In genomic region chr19:41934849-41935374, GRCh38 we compare ENCODE assay signal across 9 cellular contexts. TPM values are rescaled to one million over a fixed set of nuclear protein-coding genes. Genes with fewer than 3 reads are reported as not detected.
DNase-seq lines count a peak whose midpoint lies in the region; ATAC-seq and TF ChIP-seq lines count a peak whose summit lies in the region.
"Had no signal": no experiment of that assay in that cellular context is flagged by ENCODE, and none has a peak within 500 bp of the region (broad histone marks: within the 10 kb centered on the region; RNA-seq: fewer than 3 reads in every experiment).

No MANE protein-coding gene starts in this region.

- H3K4me3 ChIP-seq in AG09309 (ENCODE audit: control insufficient read depth, low read depth, low read length) (no peak overlapping the region), colonic mucosa (no peak overlapping the region), lung (no peak overlapping the region)

- H3K4me1 ChIP-seq in colonic mucosa (no peaks in the 10 kb centered on the region), lung (ENCODE audit: control insufficient read depth in 2 of 2, insufficient read depth in 2 of 2, low read length in 2 of 2) (peaks cover 0 to 2% of the 10 kb centered on the region in 2 donors)

- no peaks in the 10 kb centered on the region for H3K9me3 Mint-ChIP-seq in activated CD4-positive, alpha-beta T cell treated with anti-CD3 and anti-CD28 coated beads, Interleukin-2, amount 10 ng/mL, durations not matched to agents 7 days and 5 days

- DNase-seq in AG09309 (ENCODE audit: low read depth) (no peak), GM19238 (ENCODE audit: insufficient read length, low spot score) (peak; percentile 92), NCI-H510A (lab: John Stamatoyannopoulos, UW) (peak; percentile 21), colonic mucosa (peak; percentile 85), lung (ENCODE audit: low spot score) (peak; percentile 76), amniotic stem cell (lab: John Stamatoyannopoulos, UW) (no peak)
- peak; percentile 81 for DNase-seq in activated CD4-positive, alpha-beta T cell treated with anti-CD3 and anti-CD28 coated beads, Interleukin-2, amount 10 ng/mL, durations not matched to agents 7 days and 5 days
- peak; percentile 61 to 62 for DNase-seq in stimulated activated CD8-positive, alpha-beta memory T cell treated with anti-CD3 and anti-CD28 coated beads, Interleukin-4, amount 100 ng/mL, for 1 hour (ENCODE audit: low read depth in 2 of 2, low spot score in 1 of 2)

- WGBS in lung, 2 donors, result 28 to 37% methylated on average over 7 of the region's 7 CpGs

- TF ChIP-seq CTCF in AG09309 (IDR thresholded peaks at IDR 0.05; ENCODE audit: control insufficient read depth, insufficient read depth, low read depth, low read length, missing control alignments), result peak; percentile 91
- peak; percentile 85 for TF ChIP-seq CTCF in colonic mucosa (IDR thresholded peaks at IDR 0.05)
- TF ChIP-seq CTCF in lung (IDR thresholded peaks at IDR 0.05; ENCODE audit: control extremely low read depth, extremely low read depth), result peak; percentile 63

- peaks cover 3% of the 10 kb centered on the region for H3K36me3 Mint-ChIP-seq in activated CD4-positive, alpha-beta T cell treated with anti-CD3 and anti-CD28 coated beads, Interleukin-2, amount 10 ng/mL, durations not matched to agents 7 days and 5 days (ENCODE audit: low read depth)

- no peak overlapping the region for H3K27ac ChIP-seq in colonic mucosa
- no peak overlapping the region for H3K27ac ChIP-seq in lung (ENCODE audit: low read depth in 1 of 2, low read length in 1 of 2)

- no peak overlapping the region for H3K9ac ChIP-seq in colonic mucosa (ENCODE audit: low read depth in 2 of 2, low read length in 2 of 2)

- peaks cover 8% of the 10 kb centered on the region for H3K27me3 ChIP-seq in colonic mucosa
- no peaks in the 10 kb centered on the region for H3K27me3 ChIP-seq in lung (ENCODE audit: control insufficient read depth, insufficient read depth)

- CTCF ChIA-PET in activated CD4-positive, alpha-beta T cell treated with anti-CD3 and anti-CD28 coated beads, Interleukin-2, amount 10 ng/mL, durations not matched to agents 7 days and 5 days (lab: Charles Lee), result interaction anchor here (0.7 kb wide), 1 partner anchor 29 kb away, joined by 3 read pairs; no protein-coding TSS in a partner anchor

- H3K36me3 ChIP-seq in colonic mucosa (no peaks in the 10 kb centered on the region), lung (ENCODE audit: control insufficient read depth in 2 of 2, insufficient read depth in 2 of 2, low read length in 2 of 2) (no peaks in the 10 kb centered on the region)

- peaks cover 38% of the 10 kb centered on the region for H3K4me1 Mint-ChIP-seq in activated CD4-positive, alpha-beta T cell treated with anti-CD3 and anti-CD28 coated beads, Interleukin-2, amount 10 ng/mL, durations not matched to agents 7 days and 5 days

- no peak overlapping the region for H3K4me3 Mint-ChIP-seq in activated CD4-positive, alpha-beta T cell treated with anti-CD3 and anti-CD28 coated beads, Interleukin-2, amount 10 ng/mL, durations not matched to agents 7 days and 5 days

- peaks cover 46% of the 10 kb centered on the region for H3K27me3 Mint-ChIP-seq in activated CD4-positive, alpha-beta T cell treated with anti-CD3 and anti-CD28 coated beads, Interleukin-2, amount 10 ng/mL, durations not matched to agents 7 days and 5 days

- peak overlapping the region; percentile 51 for H3K27ac Mint-ChIP-seq in activated CD4-positive, alpha-beta T cell treated with anti-CD3 and anti-CD28 coated beads, Interleukin-2, amount 10 ng/mL, durations not matched to agents 7 days and 5 days

- H3K9me3 ChIP-seq in colonic mucosa, result no peaks in the 10 kb centered on the region
- no peaks in the 10 kb centered on the region for H3K9me3 ChIP-seq in lung (ENCODE audit: control insufficient read depth in 2 of 2, insufficient read depth in 1 of 2, low read length in 1 of 2)

- no peak for ATAC-seq in lung (ENCODE audit: insufficient read depth, low FRiP score)

- intact Hi-C loops in colonic mucosa (cut with DNase I), result loop anchor here (1.0 kb wide), 1 partner anchor 62 kb away; no protein-coding TSS in a partner anchor

- POLR2A ChIA-PET in activated CD4-positive, alpha-beta T cell treated with anti-CD3 and anti-CD28 coated beads, Interleukin-2, amount 10 ng/mL, durations not matched to agents 7 days and 5 days (lab: Charles Lee), result no interaction called here

RNA-seq across cellular contexts. Expression of gene ERFL, which starts 6.7 kb away (rescaled TPM):
- 1 to 10 TPM; 1.5 to 1.6 TPM for total RNA-seq in activated CD4-positive, alpha-beta T cell treated with anti-CD3 and anti-CD28 coated beads, Interleukin-2, amount 10 ng/mL, durations not matched to agents 7 days and 5 days
- total RNA-seq in colonic mucosa (under 1 TPM; 0.42 to 0.47 TPM), lung (under 1 TPM in 1 of 2 donors, not detected in 1; 0.67 TPM)
- under 1 TPM; 0.16 to 0.37 TPM for polyA plus RNA-seq in lung
- total RNA-seq: urinary bladder had no signal

RNA-seq across cellular contexts. Expression of gene RABAC1, which starts 24.2 kb away (rescaled TPM):
- 10 to 100 TPM; 67.4 to 74.0 TPM for total RNA-seq in activated CD4-positive, alpha-beta T cell treated with anti-CD3 and anti-CD28 coated beads, Interleukin-2, amount 10 ng/mL, durations not matched to agents 7 days and 5 days
- total RNA-seq in colonic mucosa (100 to 1,000 TPM; 172 to 197 TPM), lung (100 to 1,000 TPM in 1 of 2 donors, 10 to 100 TPM in 1; 87.9 to 284 TPM)
- 100 to 1,000 TPM; 242 to 291 TPM for polyA plus RNA-seq in lung

RNA-seq across cellular contexts. Expression of gene ARHGEF1, which starts 51.9 kb away (rescaled TPM):
- total RNA-seq in activated CD4-positive, alpha-beta T cell treated with anti-CD3 and anti-CD28 coated beads, Interleukin-2, amount 10 ng/mL, durations not matched to agents 7 days and 5 days, result 100 to 1,000 TPM; 663 to 761 TPM
- total RNA-seq in colonic mucosa, result 10 to 100 TPM; 64.1 to 98.7 TPM
- total RNA-seq in lung, result 100 to 1,000 TPM in 1 of 2 donors, 10 to 100 TPM in 1; 55.4 to 231 TPM
- polyA plus RNA-seq in lung, result 100 to 1,000 TPM; 138 to 215 TPM

RNA-seq across cellular contexts. Expression of gene CD79A, which starts 57.8 kb away (rescaled TPM):
- 1 to 10 TPM; 2.9 to 4.7 TPM for total RNA-seq in activated CD4-positive, alpha-beta T cell treated with anti-CD3 and anti-CD28 coated beads, Interleukin-2, amount 10 ng/mL, durations not matched to agents 7 days and 5 days
- total RNA-seq in colonic mucosa, result 1 to 10 TPM; 3.5 to 3.8 TPM
- 10 to 100 TPM in 1 of 2 donors, 1 to 10 TPM in 1; 2.6 to 14.8 TPM for total RNA-seq in lung
- polyA plus RNA-seq in lung, result 1 to 10 TPM; 1.4 to 9.2 TPM

RNA-seq across cellular contexts. Expression of gene ATP1A3, which starts 59.1 kb away (rescaled TPM):
- 1 to 10 TPM; 1.9 to 2.0 TPM for total RNA-seq in activated CD4-positive, alpha-beta T cell treated with anti-CD3 and anti-CD28 coated beads, Interleukin-2, amount 10 ng/mL, durations not matched to agents 7 days and 5 days
- total RNA-seq in colonic mucosa, result 1 to 10 TPM in 1 of 2 donors, under 1 TPM in 1; 0.35 to 1.9 TPM
- total RNA-seq in lung, result under 1 TPM; 0.09 to 0.40 TPM
- polyA plus RNA-seq in lung, result under 1 TPM; 0.10 to 0.16 TPM

Comparison
In these comparisons a context has a peak if more than half of its experiments do, and no peak if none do; other contexts are left out.
1. DNase-seq: peak in GM19238 (single experiment), NCI-H510A (single experiment), activated CD4-positive, alpha-beta T cell treated with anti-CD3 and anti-CD28 coated beads, Interleukin-2, amount 10 ng/mL, durations not matched to agents 7 days and 5 days (single experiment), colonic mucosa (single experiment), lung (single experiment) and stimulated activated CD8-positive, alpha-beta memory T cell treated with anti-CD3 and anti-CD28 coated beads, Interleukin-4, amount 100 ng/mL, for 1 hour (2 of 2); none in AG09309 (single experiment) and amniotic stem cell (single experiment).
2. Peak in every context shown above with its lines, with median percentiles within 50 percentile points of each other: CTCF ChIP-seq.